Comparison of ENCODE assay signal across 13 cellular contexts in the genomic region with DNA sequence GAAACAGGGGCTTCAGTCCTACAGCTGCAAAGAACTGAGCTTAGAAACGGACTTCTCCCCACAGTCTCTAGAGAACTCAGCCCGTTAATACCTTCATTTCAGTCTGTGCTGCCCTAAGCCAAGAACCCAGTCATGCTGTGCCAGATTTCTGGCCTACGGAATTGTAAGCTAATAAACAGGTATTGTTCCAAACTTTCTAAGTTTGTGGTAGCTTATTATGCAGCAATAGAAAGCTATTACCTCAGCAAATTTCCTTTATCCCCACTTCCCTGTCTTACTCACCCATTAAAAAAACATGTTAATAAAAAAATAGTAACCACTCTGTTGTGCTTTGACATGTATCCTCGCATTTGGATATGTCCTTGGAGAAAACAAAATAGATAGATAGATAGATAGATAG.
"Had no signal": no experiment of that assay in that cellular context is flagged by ENCODE, and none has a peak within 500 bp of the region (broad histone marks: within the 10 kb centered on the region; RNA-seq: fewer than 3 reads in every experiment).

No MANE protein-coding gene starts in this region.

- DNase-seq: activated naive CD4-positive, alpha-beta T cell; activated naive CD8-positive, alpha-beta T cell treated with anti-CD3 and anti-CD28 coated beads, Interleukin-2, amount 10 ng/mL, durations not matched to agents 7 days and 5 days; anterior cingulate cortex; esophagus squamous epithelium; foreskin keratinocyte; nephron progenitor cell; sigmoid colon; thyroid gland; uterus had no signal

- H3K27ac ChIP-seq: cardiac muscle cell, esophagus squamous epithelium, foreskin keratinocyte, prostate gland, sigmoid colon, thyroid gland, uterus had no signal

- ATAC-seq: activated CD4-positive, CD25-positive, alpha-beta regulatory T cell treated with anti-CD3 and anti-CD28 coated beads, Interleukin-2, amount 50 U/mL, for 24 hours; foreskin keratinocyte; stimulated activated effector memory CD8-positive, alpha-beta T cell treated with anti-CD3 and anti-CD28 coated beads, Interleukin-12 subunit alpha, Interleukin-12 subunit beta, amount 100 ng/mL, for 72 hours had no signal

- H3K4me3 ChIP-seq: cardiac muscle cell, esophagus squamous epithelium, prostate gland, sigmoid colon, thyroid gland, uterus had no signal

- H3K4me1 ChIP-seq: esophagus squamous epithelium, foreskin keratinocyte, prostate gland, thyroid gland, uterus had no signal

- H3K36me3 ChIP-seq: cardiac muscle cell, esophagus squamous epithelium, prostate gland, sigmoid colon, thyroid gland, uterus had no signal

- H3K27me3 ChIP-seq: cardiac muscle cell, esophagus squamous epithelium, foreskin keratinocyte, sigmoid colon, thyroid gland, uterus had no signal

- H3K9me3 ChIP-seq: esophagus squamous epithelium, prostate gland, sigmoid colon, thyroid gland, uterus had no signal
